In the genomic region with DNA sequence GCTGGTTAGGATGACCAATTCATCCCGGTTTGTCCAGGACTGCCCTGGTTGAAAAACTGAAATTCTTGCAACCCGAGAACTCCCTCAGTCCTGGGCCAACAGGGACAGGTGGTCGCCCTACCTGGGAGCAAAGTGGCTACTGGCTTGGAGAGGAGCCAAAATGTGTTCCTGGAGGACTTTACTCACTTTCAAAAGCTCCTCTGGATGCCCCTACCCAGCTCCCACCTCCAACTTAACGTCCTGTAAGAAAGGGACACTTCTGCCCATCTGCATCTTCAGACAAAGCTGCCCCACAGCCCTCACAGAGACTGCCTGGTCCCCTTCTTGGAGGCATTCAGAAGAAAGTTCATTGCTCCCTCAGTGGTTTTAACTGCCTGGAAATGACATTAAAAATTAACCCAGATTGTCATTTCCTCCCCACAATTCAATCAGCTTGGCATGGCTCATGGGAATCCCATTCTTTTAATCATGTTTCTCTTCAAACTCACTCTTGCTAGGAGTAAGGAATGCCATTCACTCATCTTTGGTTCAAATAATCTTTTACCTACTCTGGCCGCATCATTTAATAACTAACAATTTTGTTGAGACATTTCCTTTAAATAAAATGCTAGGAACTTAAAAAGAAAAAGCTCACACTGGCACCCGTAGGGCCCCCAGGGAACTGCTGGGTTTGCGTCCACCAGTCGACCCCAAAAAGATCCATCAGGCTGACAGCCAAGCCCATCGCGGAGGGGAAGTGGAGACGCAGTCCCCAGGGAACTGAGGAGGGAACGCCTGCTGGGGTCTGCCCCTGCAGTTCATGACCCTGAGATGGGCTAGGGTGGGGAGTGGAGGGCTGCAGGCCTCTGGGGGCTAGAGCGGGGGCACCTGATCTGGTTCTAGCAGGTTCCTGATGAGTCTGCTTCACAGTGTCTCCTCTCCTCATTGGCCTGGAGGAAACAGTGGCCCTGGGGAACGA, we compare ENCODE assay signal across 18 cellular contexts. TPM values are rescaled to one million over a fixed set of nuclear protein-coding genes. Genes with fewer than 3 reads are reported as not detected.
A peak's percentile ranks its signal among the peaks of the same experiment; 100 is the strongest.
DNase-seq lines count a peak whose midpoint lies in the region; ATAC-seq, FAIRE-seq and TF ChIP-seq lines count a peak whose summit lies in the region.
"Had no signal": no experiment of that assay in that cellular context is flagged by ENCODE, and none has a peak within 500 bp of the region (broad histone marks: within the 10 kb centered on the region; RNA-seq: fewer than 3 reads in every experiment).

No MANE protein-coding gene starts in this region.

- FAIRE-seq in small intestine (lab: Jason Lieb, UNC) = no peak
- FAIRE-seq: D721Med, endothelial cell of umbilical vein, GM12892 had no signal

- 40 to 49% (median 44%) methylated on average over 14 of the region's 14 CpGs for WGBS in small intestine, 3 donors

- H3K36me3 ChIP-seq in BLaER1 treated with 17β-estradiol and CSF1 and Interleukin-3, amounts not matched to agents 10 nM and 100 nM = no peaks in the 10 kb centered on the region
- H3K36me3 ChIP-seq in fibroblast of lung (ENCODE audit: control insufficient read depth, insufficient read depth, low read length) = no peaks in the 10 kb centered on the region
- H3K36me3 ChIP-seq in osteoblast (ENCODE audit: insufficient read depth, low read length) = no peaks in the 10 kb centered on the region
- H3K36me3 ChIP-seq in small intestine (ENCODE audit: control insufficient read depth in 2 of 2, insufficient read depth in 2 of 2, low read length in 2 of 2) = no peaks in the 10 kb centered on the region
- H3K36me3 ChIP-seq: gastrocnemius medialis, SJCRH30 had no signal

- ATAC-seq in HG03135 (IDR thresholded peaks at IDR 0.05; ENCODE audit: unreplicated experiment) = no peak
- ATAC-seq: gastrocnemius medialis had no signal

- DNase-seq in NCI-H69 (lab: John Stamatoyannopoulos, UW) (peak; percentile 25), fibroblast of lung (ENCODE audit: low read depth in 2 of 2) (no peak), osteoblast (ENCODE audit: insufficient read length, low spot score, missing footprints) (no peak), T-helper 1 cell (no peak), small intestine (no peak), NCI-H1048 (lab: John Stamatoyannopoulos, UW) (no peak)
- DNase-seq: activated effector memory CD4-positive, alpha-beta T cell treated with Interleukin-2 at 50 U/mL for 16 hours; gastrocnemius medialis; GF-D8; NCI-H2029; retina had no signal

- H2AFZ ChIP-seq in fibroblast of lung (ENCODE audit: low read length) (peak overlapping the region; percentile 35), osteoblast (ENCODE audit: low read length) (peak overlapping the region; percentile 41)

- peaks cover 6 to 17% (median 11%) of the 10 kb centered on the region in 11 experiments; a peak in 18 of 22 replicates for H3K9me3 ChIP-seq in BLaER1 treated with 17β-estradiol and CSF1 and Interleukin-3, amounts not matched to agents 10 nM and 100 nM (replicated peaks in 1 of 11)
- H3K9me3 ChIP-seq in fibroblast of lung (ENCODE audit: control insufficient read depth, insufficient read depth, low read depth, low read length) = no peaks in the 10 kb centered on the region
- no peaks in the 10 kb centered on the region for H3K9me3 ChIP-seq in osteoblast (ENCODE audit: low read depth, low read length)
- H3K9me3 ChIP-seq in small intestine (ENCODE audit: control insufficient read depth, low read depth) = no peaks in the 10 kb centered on the region
- H3K9me3 ChIP-seq: gastrocnemius medialis, SJCRH30 had no signal

- peak overlapping the region in 1 of 11 experiments; percentile 31; a peak in 1 of 22 replicates for H3K27ac ChIP-seq in BLaER1 treated with 17β-estradiol and CSF1 and Interleukin-3, amounts not matched to agents 10 nM and 100 nM
- H3K27ac ChIP-seq in fibroblast of lung (ENCODE audit: insufficient read depth, low read length) = no peak overlapping the region
- no peak overlapping the region for H3K27ac ChIP-seq in osteoblast (ENCODE audit: low read depth, low read length)
- no peak overlapping the region for H3K27ac ChIP-seq in small intestine (ENCODE audit: low read depth in 1 of 2, low read length in 1 of 2)
- H3K27ac ChIP-seq: gastrocnemius medialis, SJCRH30 had no signal

- peak overlapping the region in 3 of 10 experiments; percentile 1 to 27 (median 22); a peak in 3 of 20 replicates for H3K4me3 ChIP-seq in BLaER1 treated with 17β-estradiol and CSF1 and Interleukin-3, amounts not matched to agents 10 nM and 100 nM
- H3K4me3 ChIP-seq in fibroblast of lung (replicated peaks in 1 of 4; ENCODE audit: control extremely low read depth in 1 of 4, insufficient read depth in 1 of 4, low read depth in 3 of 4, low read length in 4 of 4) = no peak overlapping the region
- no peak overlapping the region for H3K4me3 ChIP-seq in osteoblast (ENCODE audit: insufficient read depth, low read length)
- H3K4me3 ChIP-seq in small intestine (ENCODE audit: low read depth in 1 of 2, low read length in 2 of 2) = no peak overlapping the region
- H3K4me3 ChIP-seq: gastrocnemius medialis, lung, SJCRH30 had no signal

- H3K79me2 ChIP-seq in fibroblast of lung (ENCODE audit: control insufficient read depth, insufficient read depth, low read length) (no peaks in the 10 kb centered on the region), osteoblast (ENCODE audit: insufficient read depth, low read length) (no peaks in the 10 kb centered on the region)

- TF ChIP-seq CTCF in fibroblast of lung (conservative IDR thresholded peaks at IDR 0.05 in 1 of 2, IDR thresholded peaks at IDR 0.05 in 1 of 2; ENCODE audit: low read depth in 1 of 2, low read length in 2 of 2) (peak in 1 of 2 donors; percentile 8), osteoblast (IDR thresholded peaks at IDR 0.05; ENCODE audit: extremely low read depth, low read depth, low read length) (no peak)

- H3K27me3 ChIP-seq in BLaER1 treated with 17β-estradiol and CSF1 and Interleukin-3, amounts not matched to agents 10 nM and 100 nM = no peaks in the 10 kb centered on the region
- H3K27me3 ChIP-seq in fibroblast of lung (ENCODE audit: control insufficient read depth, insufficient read depth, low read length) (no peaks in the 10 kb centered on the region), osteoblast (ENCODE audit: insufficient read depth, low read length) (no peaks in the 10 kb centered on the region), small intestine (ENCODE audit: control insufficient read depth in 2 of 2, insufficient read depth in 2 of 2, low read length in 2 of 2) (no peaks in the 10 kb centered on the region)
- H3K27me3 ChIP-seq: SJCRH30 had no signal

- H3K4me2 ChIP-seq in BLaER1 treated with 17β-estradiol and CSF1 and Interleukin-3, amounts not matched to agents 10 nM and 100 nM = peak overlapping the region; percentile 37 to 93 (median 80)
- no peak overlapping the region for H3K4me2 ChIP-seq in fibroblast of lung (ENCODE audit: extremely low read depth, insufficient read depth, low read length)
- no peak overlapping the region for H3K4me2 ChIP-seq in osteoblast (ENCODE audit: insufficient read depth, low read length)

- H3K9ac ChIP-seq in BLaER1 treated with 17β-estradiol and CSF1 and Interleukin-3, amounts not matched to agents 10 nM and 100 nM = peak overlapping the region in 3 of 11 experiments; percentile 30 to 56 (median 37); a peak in 4 of 22 replicates
- no peak overlapping the region for H3K9ac ChIP-seq in fibroblast of lung (ENCODE audit: insufficient read depth, low read length)

- H4K20me1 ChIP-seq in BLaER1 treated with 17β-estradiol and CSF1 and Interleukin-3, amounts not matched to agents 10 nM and 100 nM = no peaks in the 10 kb centered on the region; a peak in 1 of 22 replicates
- H4K20me1 ChIP-seq in fibroblast of lung (ENCODE audit: control insufficient read depth, extremely low read depth, insufficient read depth, low read length) = no peaks in the 10 kb centered on the region
- H4K20me1 ChIP-seq in osteoblast (ENCODE audit: insufficient read depth, low read length) = no peaks in the 10 kb centered on the region

- H3K4me1 ChIP-seq in BLaER1 treated with 17β-estradiol and CSF1 and Interleukin-3, amounts not matched to agents 10 nM and 100 nM = peaks cover 31 to 60% (median 55%) of the 10 kb centered on the region in 10 experiments
- H3K4me1 ChIP-seq in fibroblast of lung (ENCODE audit: control insufficient read depth, extremely low read depth, insufficient read depth, low read length) = peaks cover 25% of the 10 kb centered on the region
- peaks cover 32% of the 10 kb centered on the region for H3K4me1 ChIP-seq in osteoblast (ENCODE audit: insufficient read depth, low read length)
- H3K4me1 ChIP-seq in small intestine (ENCODE audit: control insufficient read depth in 2 of 2, insufficient read depth in 1 of 2, low read depth in 1 of 2, low read length in 1 of 2) = no peaks in the 10 kb centered on the region
- H3K4me1 ChIP-seq: gastrocnemius medialis, SJCRH30 had no signal

RNA-seq across cellular contexts. Expression of a gene that starts 24.2 kb away (rescaled TPM):
- total RNA-seq in fibroblast of lung (9.5 and 15.7 TPM in 2 replicates), osteoblast (10.0 and 10.9 TPM in 2 replicates)
- polyA plus RNA-seq in fibroblast of lung (14.4 and 16.9 TPM in 2 replicates), small intestine (1 to 10 TPM in 2 of 3 donors, under 1 TPM in 1; 0.54 to 2.6 (median 1.8) TPM)
- 10.8 and 12.3 TPM in 2 replicates for polyA plus RNA-seq in fibroblast of lung (2012)
- 16.5 and 34.2 TPM in 2 replicates for polyA minus RNA-seq in fibroblast of lung (ENCODE audit: low replicate concordance)

Comparison
In these comparisons a context has a peak if more than half of its experiments do, and no peak if none do; other contexts are left out.
1. H3K4me2 ChIP-seq: peak in BLaER1 treated with 17β-estradiol and CSF1 and Interleukin-3, amounts not matched to agents 10 nM and 100 nM (11 of 11); none in fibroblast of lung (single experiment) and osteoblast (single experiment).